ENCODE assay signal across 8 cellular contexts in genomic region chr13:36344886-36345437, GRCh38. TPM values are rescaled to one million over a fixed set of nuclear protein-coding genes. Genes with fewer than 3 reads are reported as not detected.
DNase-seq lines count a peak whose midpoint lies in the region; ATAC-seq, FAIRE-seq and TF ChIP-seq lines count a peak whose summit lies in the region.

No MANE protein-coding gene starts in this region.

- FAIRE-seq in small intestine (lab: Jason Lieb, UNC) = no peak

- H3K27me3 ChIP-seq in BJ (ENCODE audit: control insufficient read depth, insufficient read depth, low read length) = no peaks in the 10 kb centered on the region
- H3K27me3 ChIP-seq in iPS-15b (ENCODE audit: control insufficient read depth, insufficient read depth, low read length) = no peaks in the 10 kb centered on the region
- no peaks in the 10 kb centered on the region for H3K27me3 ChIP-seq in small intestine (ENCODE audit: control insufficient read depth in 2 of 2, insufficient read depth in 2 of 2, low read length in 2 of 2)

- H3K9ac ChIP-seq in iPS-15b (ENCODE audit: low read depth, low read length) = peak overlapping the region; percentile 92

- H3K9me3 Mint-ChIP-seq in activated naive CD8-positive, alpha-beta T cell (ENCODE audit: low read depth) = no peaks in the 10 kb centered on the region

- no peak for DNase-seq in BJ (ENCODE audit: low read depth)
- peak; percentile 18 for DNase-seq in small intestine

- TF ChIP-seq CTCF in BJ (IDR thresholded peaks at IDR 0.05; ENCODE audit: insufficient read depth, low read depth, low read length) = no peak

- no peaks in the 10 kb centered on the region for H3K27me3 Mint-ChIP-seq in activated naive CD8-positive, alpha-beta T cell

- POLR2A ChIA-PET in BJ (lab: Charles Lee) = no interaction called here

- H3K4me3 ChIP-seq in BJ (ENCODE audit: low read depth, low read length) (peak overlapping the region; percentile 62), iPS-15b (ENCODE audit: low read depth, low read length) (peak overlapping the region; percentile 88), small intestine (ENCODE audit: low read depth in 1 of 2, low read length in 2 of 2) (peak overlapping the region; percentile 14 to 64)

- H3K4me1 Mint-ChIP-seq in activated naive CD8-positive, alpha-beta T cell (ENCODE audit: low read depth) = peaks cover 40% of the 10 kb centered on the region

- H3K27ac Mint-ChIP-seq in activated naive CD8-positive, alpha-beta T cell = peak overlapping the region; percentile 92

- H3K27ac ChIP-seq in small intestine (ENCODE audit: low read depth in 1 of 2, low read length in 1 of 2) = peak overlapping the region; percentile 20 to 95

- H3K36me3 ChIP-seq in BJ (ENCODE audit: control insufficient read depth, insufficient read depth, low read length) = no peaks in the 10 kb centered on the region
- H3K36me3 ChIP-seq in iPS-15b (ENCODE audit: control insufficient read depth, insufficient read depth, low read length) = no peaks in the 10 kb centered on the region
- no peaks in the 10 kb centered on the region for H3K36me3 ChIP-seq in small intestine (ENCODE audit: control insufficient read depth in 2 of 2, insufficient read depth in 2 of 2, low read length in 2 of 2)

- ATAC-seq in HG03378 (IDR thresholded peaks at IDR 0.05; ENCODE audit: unreplicated experiment) (peak; percentile 14), GM19397 (IDR thresholded peaks at IDR 0.05; ENCODE audit: unreplicated experiment) (no peak), HG02970 (IDR thresholded peaks at IDR 0.05; ENCODE audit: low FRiP score, unreplicated experiment) (no peak), HG03439 (IDR thresholded peaks at IDR 0.05; ENCODE audit: unreplicated experiment) (no peak)

- H3K4me3 Mint-ChIP-seq in activated naive CD8-positive, alpha-beta T cell = peak overlapping the region; percentile 93

- no peaks in the 10 kb centered on the region for H3K36me3 Mint-ChIP-seq in activated naive CD8-positive, alpha-beta T cell

- 13 to 19% (median 15%) methylated on average over 14 of the region's 14 CpGs for WGBS in small intestine, 3 donors

- H3K9me3 ChIP-seq in iPS-15b (ENCODE audit: control insufficient read depth, insufficient read depth, low read length) (no peaks in the 10 kb centered on the region), small intestine (ENCODE audit: control insufficient read depth, low read depth) (no peaks in the 10 kb centered on the region)

- CTCF ChIA-PET in BJ (lab: Yijun Ruan, JAX) = interaction anchor here (1.1 to 2.7 kb wide), 3 partner anchors 14 to 62 kb away, joined by 3 to 17 read pairs (median 3); partner anchors contain the start of gene CCDC169

- H3K4me1 ChIP-seq in iPS-15b (ENCODE audit: control insufficient read depth, insufficient read depth, low read length) (peaks cover 14% of the 10 kb centered on the region), small intestine (ENCODE audit: control insufficient read depth in 2 of 2, insufficient read depth in 1 of 2, low read depth in 1 of 2, low read length in 1 of 2) (peaks cover 0 to 3% of the 10 kb centered on the region in 2 donors)

RNA-seq across cellular contexts. Expression of gene SPART, which starts 1.2 kb away (rescaled TPM):
- polyA plus RNA-seq in BJ (2011; rRNA removed) (32.7 and 58.4 TPM in 2 replicates), small intestine (10 to 100 TPM in 2 of 3 donors, 1 to 10 TPM in 1; 3.4 to 13.7 (median 11.1) TPM)
- 16.3 and 20.6 TPM in 2 replicates for polyA minus RNA-seq in BJ (2011; rRNA and poly(A)+ RNA removed)

RNA-seq across cellular contexts. Expression of gene CCDC169, which starts 47.3 kb away (rescaled TPM):
- polyA plus RNA-seq in BJ (2011; rRNA removed) = 0.28 and 0.93 TPM in 2 replicates
- 0.52 and 0.72 TPM in 2 replicates for polyA minus RNA-seq in BJ (2011; rRNA and poly(A)+ RNA removed)
- polyA plus RNA-seq in small intestine = under 1 TPM in 1 of 3 donors, not detected in 2; 0.37 TPM
